ENCODE assay signal across 8 cellular contexts in genomic region chr6:100116409-100117194, GRCh38.
DNase-seq lines count a peak whose midpoint lies in the region; ATAC-seq, FAIRE-seq and TF ChIP-seq lines count a peak whose summit lies in the region.

No MANE protein-coding gene starts in this region.

- no peaks in the 10 kb centered on the region for H3K9me3 ChIP-seq in CD4-positive, alpha-beta T cell (ENCODE audit: control insufficient read depth, low read length)
- no peaks in the 10 kb centered on the region for H3K9me3 ChIP-seq in skeletal muscle satellite cell (replicated peaks; ENCODE audit: low read length)

- no peak overlapping the region for H3K27ac ChIP-seq in CD4-positive, alpha-beta T cell (ENCODE audit: low read depth, low read length)

- H3K36me3 Mint-ChIP-seq in CD4-positive, alpha-beta T cell (ENCODE audit: low read depth): no peaks in the 10 kb centered on the region
- no peaks in the 10 kb centered on the region for H3K36me3 Mint-ChIP-seq in activated CD4-positive, alpha-beta memory T cell treated with anti-CD3 and anti-CD28 coated beads, Interleukin-2, amount 10 ng/mL, durations not matched to agents 7 days and 5 days (ENCODE audit: low read depth)
- H3K36me3 Mint-ChIP-seq in activated T-helper 2 cell treated with anti-CD3 and anti-CD28 coated beads, Interferon-gamma antibody, Interleukin-2, Interleukin-4, amounts not matched to agents 10 μg/mL and 5 μg/mL and 100 μg/mL, durations not matched to agents 14 hours and 24 hours and 36 hours (ENCODE audit: low read depth): no peaks in the 10 kb centered on the region

- CTCF ChIA-PET in CD4-positive, alpha-beta T cell (lab: Charles Lee): interaction anchor here (1.5 kb wide), 1 partner anchor 12 kb away, joined by 3 read pairs; no protein-coding TSS in a partner anchor
- CTCF ChIA-PET in activated CD4-positive, alpha-beta memory T cell treated with anti-CD3 and anti-CD28 coated beads, Interleukin-2, amount 10 ng/mL, durations not matched to agents 7 days and 5 days (lab: Charles Lee): interaction anchor here (0.7 to 3.7 kb wide), 9 partner anchors 9 to 551 kb away, joined by 3 to 28 read pairs (median 3); no protein-coding TSS in a partner anchor

- FAIRE-seq in GM18507 (lab: Jason Lieb, UNC): peak; percentile 74

- H3K4me3 ChIP-seq in skeletal muscle satellite cell (ENCODE audit: low read length): no peak overlapping the region

- ATAC-seq in CD4-positive, alpha-beta T cell (ENCODE audit: poor library complexity): no peak
- peak; percentile 72 for ATAC-seq in HG03135 (IDR thresholded peaks at IDR 0.05; ENCODE audit: unreplicated experiment)

- no peaks in the 10 kb centered on the region for H3K4me1 Mint-ChIP-seq in CD4-positive, alpha-beta T cell (ENCODE audit: low read depth)
- peaks cover 15% of the 10 kb centered on the region for H3K4me1 Mint-ChIP-seq in activated CD4-positive, alpha-beta memory T cell treated with anti-CD3 and anti-CD28 coated beads, Interleukin-2, amount 10 ng/mL, durations not matched to agents 7 days and 5 days
- peaks cover 16% of the 10 kb centered on the region for H3K4me1 Mint-ChIP-seq in activated T-helper 2 cell treated with anti-CD3 and anti-CD28 coated beads, Interferon-gamma antibody, Interleukin-2, Interleukin-4, amounts not matched to agents 10 μg/mL and 5 μg/mL and 100 μg/mL, durations not matched to agents 14 hours and 24 hours and 36 hours (ENCODE audit: low read depth)

- TF ChIP-seq CTCF in CD4-positive, alpha-beta T cell (IDR thresholded peaks at IDR 0.05): peak; percentile 28

- DNase-seq in CD4-positive, alpha-beta T cell: no peak
- DNase-seq in GM18507 (ENCODE audit: extremely low spot score, insufficient read length, low read depth) (no peak), NCI-H226 (peak; percentile 26), head of caudate nucleus (peak in 35 of 42 donors; percentile 22 to 80 (median 49))
- peak; percentile 45 for DNase-seq in activated CD4-positive, alpha-beta memory T cell treated with anti-CD3 and anti-CD28 coated beads, Interleukin-2, amount 10 ng/mL, durations not matched to agents 7 days and 5 days
- DNase-seq in activated T-helper 2 cell treated with anti-CD3 and anti-CD28 coated beads, Interferon-gamma antibody, Interleukin-2, Interleukin-4, amounts not matched to agents 10 μg/mL and 5 μg/mL and 100 μg/mL, durations not matched to agents 14 hours and 24 hours and 36 hours (ENCODE audit: low spot score): no peak

- H3K9me3 Mint-ChIP-seq in CD4-positive, alpha-beta T cell: no peaks in the 10 kb centered on the region
- H3K9me3 Mint-ChIP-seq in activated CD4-positive, alpha-beta memory T cell treated with anti-CD3 and anti-CD28 coated beads, Interleukin-2, amount 10 ng/mL, durations not matched to agents 7 days and 5 days: no peaks in the 10 kb centered on the region
- no peaks in the 10 kb centered on the region for H3K9me3 Mint-ChIP-seq in activated T-helper 2 cell treated with anti-CD3 and anti-CD28 coated beads, Interferon-gamma antibody, Interleukin-2, Interleukin-4, amounts not matched to agents 10 μg/mL and 5 μg/mL and 100 μg/mL, durations not matched to agents 14 hours and 24 hours and 36 hours

- H3K27me3 Mint-ChIP-seq in CD4-positive, alpha-beta T cell: peaks cover 24% of the 10 kb centered on the region
- H3K27me3 Mint-ChIP-seq in activated CD4-positive, alpha-beta memory T cell treated with anti-CD3 and anti-CD28 coated beads, Interleukin-2, amount 10 ng/mL, durations not matched to agents 7 days and 5 days: peaks cover 19% of the 10 kb centered on the region
- peaks cover 13% of the 10 kb centered on the region for H3K27me3 Mint-ChIP-seq in activated T-helper 2 cell treated with anti-CD3 and anti-CD28 coated beads, Interferon-gamma antibody, Interleukin-2, Interleukin-4, amounts not matched to agents 10 μg/mL and 5 μg/mL and 100 μg/mL, durations not matched to agents 14 hours and 24 hours and 36 hours (ENCODE audit: low read depth)

- H3K4me2 ChIP-seq in skeletal muscle satellite cell (ENCODE audit: low read length): peak overlapping the region; percentile 62

- H3K27me3 ChIP-seq in CD4-positive, alpha-beta T cell (ENCODE audit: control insufficient read depth, insufficient read depth, low read length): no peaks in the 10 kb centered on the region
- H3K27me3 ChIP-seq in skeletal muscle satellite cell (ENCODE audit: control insufficient read depth, insufficient read depth, low read length): no peaks in the 10 kb centered on the region

- H3K9ac ChIP-seq in skeletal muscle satellite cell (ENCODE audit: low read depth, low read length): no peak overlapping the region

- intact Hi-C loops in CD4-positive, alpha-beta T cell (cut with DNase I, micrococcal nuclease): loop anchor here (5.0 to 10.0 kb wide), 4 partner anchors 358 to 606 kb away; no protein-coding TSS in a partner anchor
- intact Hi-C loops in head of caudate nucleus (cut with DNase I): loop anchor here (5.0 kb wide), 1 partner anchor 546 kb away; no protein-coding TSS in a partner anchor
- intact Hi-C loops in activated T-helper 2 cell treated with anti-CD3 and anti-CD28 coated beads, Interferon-gamma antibody, Interleukin-2, Interleukin-4, amounts not matched to agents 10 μg/mL and 5 μg/mL and 100 μg/mL, durations not matched to agents 14 hours and 24 hours and 36 hours (cut with micrococcal nuclease): loop anchor here (1.0 to 5.0 kb wide), 2 partner anchors 363 to 541 kb away; no protein-coding TSS in a partner anchor

- H3K36me3 ChIP-seq in skeletal muscle satellite cell (ENCODE audit: insufficient read depth, low read length): no peaks in the 10 kb centered on the region

- peaks cover 13% of the 10 kb centered on the region for H3K4me1 ChIP-seq in skeletal muscle satellite cell (ENCODE audit: control insufficient read depth, insufficient read depth, low read length)

- POLR2A ChIA-PET in CD4-positive, alpha-beta T cell (lab: Charles Lee): no interaction called here
- POLR2A ChIA-PET in activated CD4-positive, alpha-beta memory T cell treated with anti-CD3 and anti-CD28 coated beads, Interleukin-2, amount 10 ng/mL, durations not matched to agents 7 days and 5 days (lab: Charles Lee): no interaction called here

- H3K4me3 Mint-ChIP-seq in CD4-positive, alpha-beta T cell: no peak overlapping the region
- no peak overlapping the region for H3K4me3 Mint-ChIP-seq in activated CD4-positive, alpha-beta memory T cell treated with anti-CD3 and anti-CD28 coated beads, Interleukin-2, amount 10 ng/mL, durations not matched to agents 7 days and 5 days
- no peak overlapping the region for H3K4me3 Mint-ChIP-seq in activated T-helper 2 cell treated with anti-CD3 and anti-CD28 coated beads, Interferon-gamma antibody, Interleukin-2, Interleukin-4, amounts not matched to agents 10 μg/mL and 5 μg/mL and 100 μg/mL, durations not matched to agents 14 hours and 24 hours and 36 hours (ENCODE audit: low read depth)

- H3K27ac Mint-ChIP-seq in CD4-positive, alpha-beta T cell: no peak overlapping the region
- no peak overlapping the region for H3K27ac Mint-ChIP-seq in activated CD4-positive, alpha-beta memory T cell treated with anti-CD3 and anti-CD28 coated beads, Interleukin-2, amount 10 ng/mL, durations not matched to agents 7 days and 5 days
- no peak overlapping the region for H3K27ac Mint-ChIP-seq in activated T-helper 2 cell treated with anti-CD3 and anti-CD28 coated beads, Interferon-gamma antibody, Interleukin-2, Interleukin-4, amounts not matched to agents 10 μg/mL and 5 μg/mL and 100 μg/mL, durations not matched to agents 14 hours and 24 hours and 36 hours

Comparison
In these comparisons a context has a peak if more than half of its experiments do, and no peak if none do; other contexts are left out.
1. DNase-seq: peak in NCI-H226 (single experiment), activated CD4-positive, alpha-beta memory T cell treated with anti-CD3 and anti-CD28 coated beads, Interleukin-2, amount 10 ng/mL, durations not matched to agents 7 days and 5 days (single experiment) and head of caudate nucleus (35 of 42); none in CD4-positive, alpha-beta T cell (0 of 10), GM18507 (single experiment) and activated T-helper 2 cell treated with anti-CD3 and anti-CD28 coated beads, Interferon-gamma antibody, Interleukin-2, Interleukin-4, amounts not matched to agents 10 μg/mL and 5 μg/mL and 100 μg/mL, durations not matched to agents 14 hours and 24 hours and 36 hours (single experiment).